ENCODE assay signal across 1 cellular context in genomic region chr4:6706173-6706572, GRCh38.
TF ChIP-seq lines count a peak whose summit lies in the region.

No MANE protein-coding gene starts in this region.

TF ChIP-seq in K562, 482 proteins besides CTCF, POLR2A, EP300 and RAD21:
- TF ChIP-seq NFXL1 (CRISPR knock-in tag; IDR thresholded peaks at IDR 0.05), result no peak
- 0 out of 2 replicates have a peak, but pooled peaks have one; percentile 41 for TF ChIP-seq CEBPB (tag; IDR thresholded peaks at IDR 0.05)
TF ChIP-seq in K562: peak in this region for 1.
